In the genomic region with DNA sequence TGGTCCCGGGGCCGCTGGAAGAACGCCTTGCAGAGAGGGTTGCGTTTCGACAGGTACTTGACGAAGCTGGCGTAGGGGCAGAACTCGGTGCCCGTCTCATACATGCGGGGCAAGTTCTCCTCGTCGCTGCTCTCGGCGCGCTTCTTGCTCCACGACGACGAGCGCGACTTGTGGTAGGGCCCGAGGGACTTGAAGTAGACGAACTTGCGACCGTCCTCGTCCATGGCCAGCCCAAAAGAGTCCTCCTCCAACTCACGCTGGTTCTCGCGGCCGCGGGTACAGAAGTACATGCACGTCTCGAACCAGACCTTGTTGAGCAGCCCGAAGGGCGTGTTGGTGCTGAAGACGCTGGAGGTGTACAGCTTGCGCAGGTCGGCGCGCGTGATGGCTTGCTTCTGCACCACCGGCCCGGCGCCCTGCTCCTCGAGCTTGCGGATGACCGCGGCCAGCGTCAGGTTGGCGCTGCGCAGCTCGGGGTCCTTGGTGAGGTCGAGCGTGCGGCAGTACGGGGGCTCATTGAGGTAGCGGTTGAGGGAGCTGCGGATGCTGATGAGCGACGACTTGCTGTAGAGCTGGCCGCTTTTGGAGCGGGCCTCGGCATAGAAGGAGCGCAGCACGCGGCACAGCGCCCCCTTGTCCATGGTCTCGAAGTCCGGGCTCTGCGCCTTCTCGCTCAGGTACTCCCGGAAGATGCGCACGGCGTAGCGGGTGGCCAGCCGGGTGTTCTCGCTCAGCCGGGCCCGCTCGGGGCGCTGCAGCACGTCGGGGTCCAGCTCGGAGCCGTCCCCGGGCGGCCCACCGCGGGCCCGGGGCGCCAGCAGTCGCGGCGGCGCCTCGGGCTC, we compare ENCODE assay signal across 8 cellular contexts. TPM values are rescaled to one million over a fixed set of nuclear protein-coding genes. Genes with fewer than 3 reads are reported as not detected.
A peak's percentile ranks its signal among the peaks of the same experiment; 100 is the strongest.
DNase-seq lines count a peak whose midpoint lies in the region; ATAC-seq and TF ChIP-seq lines count a peak whose summit lies in the region.

No MANE protein-coding gene starts in this region.

- H3K27me3 ChIP-seq in A673 (replicated peaks; ENCODE audit: insufficient read depth, low read depth, low read length, poor library complexity) = peaks cover 65% of the 10 kb centered on the region
- peaks cover 0 to 4% (median 1%) of the 10 kb centered on the region in 4 donors for H3K27me3 ChIP-seq in liver (ENCODE audit: control insufficient read depth in 4 of 4, insufficient read depth in 4 of 4, low read length in 3 of 4)

- DNase-seq in A673 (ENCODE audit: low spot score) (peak; percentile 78), dermis blood vessel endothelial cell (peak; percentile 88), NCI-H1694 (lab: John Stamatoyannopoulos, UW) (no peak)
- peak; percentile 28 to 59 for DNase-seq in activated CD4-positive, alpha-beta T cell treated with anti-CD3 and anti-CD28 coated beads for 24 hours (ENCODE audit: low read depth in 2 of 2)
- peak; percentile 44 for DNase-seq in stimulated activated CD4-positive, alpha-beta T cell treated with anti-CD3 and anti-CD28 coated beads, Interleukin-4, amount 100 ng/mL, for 24 hours

- ATAC-seq in GM19035 (IDR thresholded peaks at IDR 0.05; ENCODE audit: unreplicated experiment) (peak; percentile 49), HG03342 (IDR thresholded peaks at IDR 0.05; ENCODE audit: unreplicated experiment) (peak; percentile 73)

- H3K9ac ChIP-seq in liver (ENCODE audit: low read depth in 1 of 2, low read length in 2 of 2) = no peak overlapping the region

- CTCF ChIA-PET in A673 (lab: Charles Lee) = interaction anchor here (1.0 kb wide), 1 partner anchor 163 kb away, joined by 3 read pairs; no protein-coding TSS in a partner anchor

- H3K9me3 ChIP-seq in A673 (ENCODE audit: low read depth, low read length, poor library complexity, severe bottlenecking) = no peaks in the 10 kb centered on the region
- H3K9me3 ChIP-seq in liver (ENCODE audit: control insufficient read depth in 4 of 4, low read length in 3 of 4) = no peaks in the 10 kb centered on the region

- TF ChIP-seq RAD21 in liver (IDR thresholded peaks at IDR 0.05) = peak in 1 of 2 donors; percentile 16

- intact Hi-C loops in A673 (cut with micrococcal nuclease; ENCODE audit: unreplicated experiment) = no loop called here

- H3K4me3 ChIP-seq in A673 (ENCODE audit: low read depth, low read length, poor library complexity, severe bottlenecking) (peak overlapping the region; percentile 72), liver (ENCODE audit: low read depth in 1 of 3, low read length in 3 of 3) (peak overlapping the region; percentile 84 to 99 (median 89))

- POLR2A ChIA-PET in A673 (lab: Charles Lee; ENCODE audit: low non-redundant PET) = interaction anchor here (0.6 kb wide), 1 partner anchor 383 kb away, joined by 3 read pairs; no protein-coding TSS in a partner anchor

- H3K36me3 ChIP-seq in A673 (ENCODE audit: insufficient read depth, low read length, poor library complexity, severe bottlenecking) (no peaks in the 10 kb centered on the region), liver (ENCODE audit: control insufficient read depth in 4 of 4, insufficient read depth in 3 of 4, low read depth in 1 of 4, low read length in 3 of 4) (no peaks in the 10 kb centered on the region)

- TF ChIP-seq CTCF in A673 (conservative IDR thresholded peaks at IDR 0.05; ENCODE audit: low read depth, low read length) = peak; percentile 55
- no peak for TF ChIP-seq CTCF in liver (IDR thresholded peaks at IDR 0.05; ENCODE audit: low read depth, low read length, missing input control)

- 32% methylated on average over 96 of the region's 96 CpGs for WGBS in liver

- BruUV-seq in A673 (replicated peaks; lab: Mats Ljungman, UMichigan) = no TSS peak

- peaks cover 7% of the 10 kb centered on the region for H3K4me1 ChIP-seq in A673 (ENCODE audit: insufficient read depth, low read length, poor library complexity, severe bottlenecking)
- peaks cover 22 to 56% (median 39%) of the 10 kb centered on the region in 4 donors for H3K4me1 ChIP-seq in liver (ENCODE audit: control insufficient read depth in 4 of 4, insufficient read depth in 4 of 4, low read length in 3 of 4)

- H3K27ac ChIP-seq in A673 (ENCODE audit: low read depth, low read length, poor library complexity, severe bottlenecking) (no peak overlapping the region), liver (ENCODE audit: low read depth in 1 of 2, low read length in 2 of 2) (no peak overlapping the region)

TF ChIP-seq in liver, 16 proteins besides CTCF, POLR2A, EP300 and RAD21:
- no peak for TF ChIP-seq GABPA (IDR thresholded peaks at IDR 0.05 in 1 of 2, conservative IDR thresholded peaks at IDR 0.05 in 1 of 2)
- TF ChIP-seq, protein P1, sequence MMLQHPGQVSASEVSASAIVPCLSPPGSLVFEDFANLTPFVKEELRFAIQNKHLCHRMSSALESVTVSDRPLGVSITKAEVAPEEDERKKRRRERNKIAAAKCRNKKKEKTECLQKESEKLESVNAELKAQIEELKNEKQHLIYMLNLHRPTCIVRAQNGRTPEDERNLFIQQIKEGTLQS (IDR thresholded peaks at IDR 0.05) = no peak
- no peak for TF ChIP-seq YY1 (IDR thresholded peaks at IDR 0.05)
- TF ChIP-seq EGR1 (IDR thresholded peaks at IDR 0.05; ENCODE audit: low read depth in 2 of 2) = no peak
- TF ChIP-seq JUND (IDR thresholded peaks at IDR 0.05) = no peak
- no peak for TF ChIP-seq HNF4G (IDR thresholded peaks at IDR 0.05)
- TF ChIP-seq, protein P2, sequence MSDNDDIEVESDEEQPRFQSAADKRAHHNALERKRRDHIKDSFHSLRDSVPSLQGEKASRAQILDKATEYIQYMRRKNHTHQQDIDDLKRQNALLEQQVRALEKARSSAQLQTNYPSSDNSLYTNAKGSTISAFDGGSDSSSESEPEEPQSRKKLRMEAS (IDR thresholded peaks at IDR 0.05) = no peak
- TF ChIP-seq RXRA (IDR thresholded peaks at IDR 0.05) = no peak

RNA-seq across cellular contexts. Expression of a gene that starts 0.8 kb away (rescaled TPM):
- 4.1 and 5.7 TPM in 2 replicates for total RNA-seq in A673 (2021)
- 6.7 and 7.0 TPM in 2 replicates for total RNA-seq in dermis blood vessel endothelial cell
- total RNA-seq in liver = 1 to 10 TPM; 1.7 to 2.9 TPM
- 1 to 10 TPM in 1 of 2 donors, under 1 TPM in 1; 0.78 to 2.3 TPM for polyA plus RNA-seq in liver
